In the genomic region with DNA sequence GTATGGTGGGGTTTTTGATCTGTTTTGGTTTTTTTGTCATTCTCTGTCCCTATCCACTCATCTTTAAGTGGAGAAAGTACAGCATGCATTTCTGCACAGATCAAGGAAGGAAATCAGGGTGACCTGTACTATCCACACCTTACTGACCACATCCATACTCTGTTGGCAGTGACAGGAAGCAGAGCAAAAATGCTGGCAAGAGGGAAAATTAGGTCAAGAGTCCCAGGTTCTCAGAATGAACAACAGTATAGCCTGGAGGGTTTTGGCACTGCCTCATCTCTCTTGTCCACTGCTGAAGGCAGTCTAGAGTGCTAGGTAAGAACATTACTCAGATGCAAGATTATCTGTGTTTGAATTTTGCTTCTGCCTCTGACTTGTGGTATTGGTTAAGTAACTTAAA, we compare ENCODE assay signal across 10 cellular contexts.
DNase-seq lines count a peak whose midpoint lies in the region; ATAC-seq and TF ChIP-seq lines count a peak whose summit lies in the region.
"Had no signal": no experiment of that assay in that cellular context is flagged by ENCODE, and none has a peak within 500 bp of the region (broad histone marks: within the 10 kb centered on the region; RNA-seq: fewer than 3 reads in every experiment).

No MANE protein-coding gene starts in this region.

- H3K79me2 ChIP-seq in Karpas-422 (ENCODE audit: low read length) (peaks cover 95% of the 10 kb centered on the region), mammary epithelial cell (ENCODE audit: insufficient read depth, low read length) (peaks cover 39% of the 10 kb centered on the region)

- H4K20me1 ChIP-seq in Karpas-422 (ENCODE audit: insufficient read depth, low read depth, low read length) (no peaks in the 10 kb centered on the region), mammary epithelial cell (ENCODE audit: insufficient read depth, low read length) (no peaks in the 10 kb centered on the region)

- BruUV-seq in mammary epithelial cell (replicated peaks; lab: Mats Ljungman, UMichigan): no TSS peak

- H3K27me3 ChIP-seq in Karpas-422 (ENCODE audit: low read length): no peaks in the 10 kb centered on the region
- no peaks in the 10 kb centered on the region for H3K27me3 ChIP-seq in mammary epithelial cell (ENCODE audit: insufficient read depth, low read length)
- no peaks in the 10 kb centered on the region for H3K27me3 ChIP-seq in lung (ENCODE audit: control insufficient read depth, insufficient read depth)
- H3K27me3 ChIP-seq in suprapubic skin: no peaks in the 10 kb centered on the region

- no peak overlapping the region for H3K27ac Mint-ChIP-seq in activated CD4-positive, alpha-beta T cell treated with anti-CD3 and anti-CD28 coated beads for 36 hours

- peak; percentile 78 for DNase-seq in EL
- no peak for DNase-seq in Karpas-422
- peak; percentile 81 for DNase-seq in mammary epithelial cell
- peak; percentile 56 for DNase-seq in lung (ENCODE audit: low spot score)
- no peak for DNase-seq in suprapubic skin (ENCODE audit: low spot score in 2 of 2)
- DNase-seq in activated CD4-positive, alpha-beta T cell treated with anti-CD3 and anti-CD28 coated beads for 36 hours: no peak
- DNase-seq: CD4-positive, alpha-beta memory T cell; NCI-H345 had no signal

- peak; percentile 14 for ATAC-seq in lung (ENCODE audit: insufficient read depth, low FRiP score)
- no peak for ATAC-seq in activated CD4-positive, alpha-beta T cell treated with anti-CD3 and anti-CD28 coated beads for 36 hours
- no peak for ATAC-seq in GM19467 (IDR thresholded peaks at IDR 0.05; ENCODE audit: unreplicated experiment)
- ATAC-seq in GM21526 (IDR thresholded peaks at IDR 0.05; ENCODE audit: low FRiP score, unreplicated experiment): no peak

- no peaks in the 10 kb centered on the region for H3K9me2 ChIP-seq in Karpas-422 (replicated peaks; ENCODE audit: insufficient read depth, low read length)

- H3K36me3 ChIP-seq in Karpas-422 (ENCODE audit: insufficient read depth, low read length): no peaks in the 10 kb centered on the region
- peaks cover 2% of the 10 kb centered on the region for H3K36me3 ChIP-seq in mammary epithelial cell (ENCODE audit: insufficient read depth, low read length)
- H3K36me3 ChIP-seq in lung (ENCODE audit: control insufficient read depth in 2 of 2, insufficient read depth in 2 of 2, low read length in 2 of 2): no peaks in the 10 kb centered on the region
- no peaks in the 10 kb centered on the region for H3K36me3 ChIP-seq in suprapubic skin

- H3K4me3 Mint-ChIP-seq in activated CD4-positive, alpha-beta T cell treated with anti-CD3 and anti-CD28 coated beads for 36 hours: no peak overlapping the region

- POLR2A ChIA-PET in activated CD4-positive, alpha-beta T cell treated with anti-CD3 and anti-CD28 coated beads for 36 hours (lab: Charles Lee): no interaction called here

- H3K4me2 ChIP-seq in Karpas-422 (ENCODE audit: low read depth, low read length, poor library complexity, severe bottlenecking): no peak overlapping the region
- peak overlapping the region; percentile 44 for H3K4me2 ChIP-seq in mammary epithelial cell (ENCODE audit: insufficient read depth, low read depth, low read length)

- TF ChIP-seq POLR2A in suprapubic skin (IDR thresholded peaks at IDR 0.05): no peak

- H3K4me1 Mint-ChIP-seq in activated CD4-positive, alpha-beta T cell treated with anti-CD3 and anti-CD28 coated beads for 36 hours: peaks cover 40% of the 10 kb centered on the region

- H3K9ac ChIP-seq in Karpas-422 (ENCODE audit: low read length) (no peak overlapping the region), mammary epithelial cell (ENCODE audit: insufficient read depth, low read length) (no peak overlapping the region)

- intact Hi-C loops in mammary epithelial cell (cut with micrococcal nuclease): no loop called here
- intact Hi-C loops in activated CD4-positive, alpha-beta T cell treated with anti-CD3 and anti-CD28 coated beads for 36 hours (cut with DNase I, micrococcal nuclease): no loop called here

- in situ Hi-C loops in mammary epithelial cell (cut with MboI; ENCODE audit: low sequenced_read_pairs in 2 of 2): no loop called here

- peak overlapping the region; percentile 41 for H3K27ac ChIP-seq in Karpas-422 (ENCODE audit: low read length)
- no peak overlapping the region for H3K27ac ChIP-seq in mammary epithelial cell (ENCODE audit: insufficient read depth, low read depth, low read length)
- H3K27ac ChIP-seq in lung (ENCODE audit: low read depth in 1 of 2, low read length in 1 of 2): no peak overlapping the region
- H3K27ac ChIP-seq in suprapubic skin: no peak overlapping the region

- H2AFZ ChIP-seq in Karpas-422 (ENCODE audit: low read length) (no peak overlapping the region), mammary epithelial cell (ENCODE audit: low read depth, low read length) (no peak overlapping the region)

- H3K9me3 Mint-ChIP-seq in activated CD4-positive, alpha-beta T cell treated with anti-CD3 and anti-CD28 coated beads for 36 hours (ENCODE audit: low read depth): no peaks in the 10 kb centered on the region
- H3K9me3 Mint-ChIP-seq: CD4-positive, alpha-beta memory T cell had no signal

- dilution Hi-C loops in mammary epithelial cell (cut with HindIII; ENCODE audit: low sequenced_read_pairs): no loop called here

- CTCF ChIA-PET in mammary epithelial cell (lab: Charles Lee; ENCODE audit: low non-redundant PET): no interaction called here
- CTCF ChIA-PET in activated CD4-positive, alpha-beta T cell treated with anti-CD3 and anti-CD28 coated beads for 36 hours (lab: Charles Lee): interaction anchor here (0.6 kb wide), 1 partner anchor 11 kb away, joined by 3 read pairs; no protein-coding TSS in a partner anchor

- no peak for TF ChIP-seq EP300 in suprapubic skin (IDR thresholded peaks at IDR 0.05)

- H3K9me3 ChIP-seq in Karpas-422 (ENCODE audit: low read length): no peaks in the 10 kb centered on the region
- H3K9me3 ChIP-seq in mammary epithelial cell (replicated peaks; ENCODE audit: insufficient read depth, low read length): no peaks in the 10 kb centered on the region
- no peaks in the 10 kb centered on the region for H3K9me3 ChIP-seq in lung (ENCODE audit: control insufficient read depth in 2 of 2, insufficient read depth in 1 of 2, low read length in 1 of 2)
- no peaks in the 10 kb centered on the region for H3K9me3 ChIP-seq in suprapubic skin

- H3K4me3 ChIP-seq in Karpas-422 (ENCODE audit: low read length) (no peak overlapping the region), mammary epithelial cell (replicated peaks in 1 of 3; ENCODE audit: insufficient read depth in 1 of 3, low read depth in 2 of 3, low read length in 3 of 3) (no peak overlapping the region), lung (no peak overlapping the region), suprapubic skin (no peak overlapping the region)

- TF ChIP-seq CTCF in mammary epithelial cell (conservative IDR thresholded peaks at IDR 0.05 in 1 of 2, IDR thresholded peaks at IDR 0.05 in 1 of 2; ENCODE audit: extremely low read depth in 1 of 2, insufficient read depth in 1 of 2, low read depth in 1 of 2, low read length in 2 of 2) (no peak), lung (IDR thresholded peaks at IDR 0.05; ENCODE audit: control extremely low read depth, extremely low read depth) (no peak), suprapubic skin (IDR thresholded peaks at IDR 0.05) (no peak)

- no peaks in the 10 kb centered on the region for H3K27me3 Mint-ChIP-seq in activated CD4-positive, alpha-beta T cell treated with anti-CD3 and anti-CD28 coated beads for 36 hours
- H3K27me3 Mint-ChIP-seq: CD4-positive, alpha-beta memory T cell had no signal

- peaks cover 56% of the 10 kb centered on the region for H3K4me1 ChIP-seq in Karpas-422 (ENCODE audit: low read length)
- H3K4me1 ChIP-seq in mammary epithelial cell (ENCODE audit: insufficient read depth, low read length): peaks cover 25% of the 10 kb centered on the region
- H3K4me1 ChIP-seq in lung (ENCODE audit: control insufficient read depth in 2 of 2, insufficient read depth in 2 of 2, low read length in 2 of 2): peaks cover 0 to 3% of the 10 kb centered on the region in 2 donors
- peaks cover 7% of the 10 kb centered on the region for H3K4me1 ChIP-seq in suprapubic skin

- H3K36me3 Mint-ChIP-seq in activated CD4-positive, alpha-beta T cell treated with anti-CD3 and anti-CD28 coated beads for 36 hours (ENCODE audit: low read depth): peaks cover 5% of the 10 kb centered on the region

Comparison
In these comparisons a context has a peak if more than half of its experiments do, and no peak if none do; other contexts are left out.
1. DNase-seq: peak in EL (single experiment), mammary epithelial cell (single experiment) and lung (single experiment); none in Karpas-422 (single experiment), suprapubic skin (0 of 2) and activated CD4-positive, alpha-beta T cell treated with anti-CD3 and anti-CD28 coated beads for 36 hours (single experiment).